In the genomic region with DNA sequence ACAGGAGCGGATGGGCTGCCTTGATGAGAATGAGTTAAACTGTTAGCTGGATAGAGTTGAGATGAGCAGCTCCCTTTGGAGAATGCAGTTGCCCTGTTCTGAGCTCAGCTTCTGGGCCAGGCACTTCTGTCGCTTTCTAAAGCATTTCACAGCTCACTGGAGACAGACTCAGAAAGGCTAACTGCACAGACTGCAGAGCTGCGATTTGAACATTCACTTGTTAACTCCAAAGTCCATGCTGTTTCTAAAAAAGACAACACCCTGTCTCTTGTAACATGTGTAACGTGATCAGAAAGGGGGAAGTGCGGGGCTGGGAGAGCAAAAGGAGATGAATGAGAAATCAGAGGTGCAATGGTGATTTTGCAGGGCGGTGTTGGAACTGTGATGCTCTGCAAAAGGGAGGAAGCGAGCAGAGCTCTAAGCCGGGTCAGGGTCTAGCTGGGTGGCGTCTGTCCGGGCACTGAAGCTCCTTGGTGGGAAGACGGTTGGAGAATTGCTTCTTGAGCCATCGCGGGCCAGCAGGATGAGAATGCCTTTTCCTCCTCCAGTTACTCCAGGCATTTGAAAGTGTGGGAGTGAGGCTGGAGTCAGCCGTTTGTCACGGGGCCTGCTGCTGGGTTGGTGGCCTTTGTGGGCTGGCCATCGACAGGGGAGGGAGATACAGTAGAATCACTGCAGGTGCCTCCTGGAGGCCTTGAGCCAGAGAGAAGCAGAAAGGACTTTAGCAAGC, we compare ENCODE assay signal across 12 cellular contexts. TPM values are rescaled to one million over a fixed set of nuclear protein-coding genes. Genes with fewer than 3 reads are reported as not detected.
A peak's percentile ranks its signal among the peaks of the same experiment; 100 is the strongest.
DNase-seq lines count a peak whose midpoint lies in the region; ATAC-seq lines count a peak whose summit lies in the region.
"Had no signal": no experiment of that assay in that cellular context is flagged by ENCODE, and none has a peak within 500 bp of the region (broad histone marks: within the 10 kb centered on the region; RNA-seq: fewer than 3 reads in every experiment).

No MANE protein-coding gene starts in this region.

- H3K4me3 ChIP-seq in mucosa of rectum (ENCODE audit: low read length in 2 of 2): peak overlapping the region; percentile 53 to 56
- H3K4me3 ChIP-seq: ascending aorta had no signal

- peaks cover 49% of the 10 kb centered on the region for H3K4me1 Mint-ChIP-seq in activated naive CD8-positive, alpha-beta T cell treated with anti-CD3 and anti-CD28 coated beads, Interleukin-2, amount 10 ng/mL, durations not matched to agents 7 days and 5 days
- peaks cover 58% of the 10 kb centered on the region for H3K4me1 Mint-ChIP-seq in activated naive CD8-positive, alpha-beta T cell treated with anti-CD3 and anti-CD28 coated beads for 36 hours

- H3K36me3 Mint-ChIP-seq in activated naive CD8-positive, alpha-beta T cell treated with anti-CD3 and anti-CD28 coated beads, Interleukin-2, amount 10 ng/mL, durations not matched to agents 7 days and 5 days: peaks cover 42% of the 10 kb centered on the region
- peaks cover 42% of the 10 kb centered on the region for H3K36me3 Mint-ChIP-seq in activated naive CD8-positive, alpha-beta T cell treated with anti-CD3 and anti-CD28 coated beads for 36 hours

- peak overlapping the region; percentile 6 for H3K27ac Mint-ChIP-seq in activated naive CD8-positive, alpha-beta T cell treated with anti-CD3 and anti-CD28 coated beads, Interleukin-2, amount 10 ng/mL, durations not matched to agents 7 days and 5 days
- no peak overlapping the region for H3K27ac Mint-ChIP-seq in activated naive CD8-positive, alpha-beta T cell treated with anti-CD3 and anti-CD28 coated beads for 36 hours

- DNase-seq in activated naive CD8-positive, alpha-beta T cell treated with anti-CD3 and anti-CD28 coated beads, Interleukin-2, amount 10 ng/mL, durations not matched to agents 7 days and 5 days: no peak
- no peak for DNase-seq in activated naive CD8-positive, alpha-beta T cell treated with anti-CD3 and anti-CD28 coated beads for 36 hours
- DNase-seq in cerebellum (ENCODE audit: low spot score): peak; percentile 45
- DNase-seq in stimulated activated CD4-positive, alpha-beta T cell treated with anti-CD3 and anti-CD28 coated beads, Interleukin-2, amount 100 ng/mL, for 24 hours: no peak
- DNase-seq in NCI-H510A (lab: John Stamatoyannopoulos, UW): no peak
- DNase-seq in NCI-H1417 treated with DMSO at 0.1 percent for 48 hours (lab: John Stamatoyannopoulos, UW): no peak
- DNase-seq: EL, NCI-H1105 treated with DMSO at 0.1 percent for 48 hours had no signal

- no peaks in the 10 kb centered on the region for H3K27me3 ChIP-seq in mucosa of rectum (ENCODE audit: control insufficient read depth in 2 of 2, insufficient read depth in 2 of 2, low read length in 2 of 2)
- H3K27me3 ChIP-seq: ascending aorta had no signal

- peaks cover 46 to 52% of the 10 kb centered on the region in 2 donors for H3K4me1 ChIP-seq in mucosa of rectum (ENCODE audit: control insufficient read depth in 2 of 2, insufficient read depth in 2 of 2, low read length in 2 of 2)

- peaks cover 2% of the 10 kb centered on the region for H3K9me3 Mint-ChIP-seq in activated naive CD8-positive, alpha-beta T cell treated with anti-CD3 and anti-CD28 coated beads, Interleukin-2, amount 10 ng/mL, durations not matched to agents 7 days and 5 days
- H3K9me3 Mint-ChIP-seq in activated naive CD8-positive, alpha-beta T cell treated with anti-CD3 and anti-CD28 coated beads for 36 hours: no peaks in the 10 kb centered on the region

- H3K9ac ChIP-seq in mucosa of rectum (ENCODE audit: low read depth in 1 of 2, low read length in 2 of 2): peak overlapping the region; percentile 54 to 63

- no peak overlapping the region for H3K4me3 Mint-ChIP-seq in activated naive CD8-positive, alpha-beta T cell treated with anti-CD3 and anti-CD28 coated beads, Interleukin-2, amount 10 ng/mL, durations not matched to agents 7 days and 5 days
- no peak overlapping the region for H3K4me3 Mint-ChIP-seq in activated naive CD8-positive, alpha-beta T cell treated with anti-CD3 and anti-CD28 coated beads for 36 hours

- H3K36me3 ChIP-seq in mucosa of rectum (ENCODE audit: control insufficient read depth in 2 of 2, insufficient read depth in 2 of 2, low read length in 2 of 2): peaks cover 6 to 14% of the 10 kb centered on the region in 2 donors

- POLR2A ChIA-PET in activated naive CD8-positive, alpha-beta T cell treated with anti-CD3 and anti-CD28 coated beads, Interleukin-2, amount 10 ng/mL, durations not matched to agents 7 days and 5 days (lab: Charles Lee): interaction anchor here (1.4 kb wide), 1 partner anchor 12 kb away, joined by 5 read pairs; no protein-coding TSS in a partner anchor

- H3K27ac ChIP-seq in mucosa of rectum (ENCODE audit: low read depth in 2 of 2, low read length in 2 of 2): peak overlapping the region; percentile 88 to 91
- H3K27ac ChIP-seq: ascending aorta, epithelial cell of prostate had no signal

- ATAC-seq in activated naive CD8-positive, alpha-beta T cell treated with anti-CD3 and anti-CD28 coated beads, Interleukin-2, amount 10 ng/mL, durations not matched to agents 7 days and 5 days (ENCODE audit: low read depth): no peak
- no peak for ATAC-seq in GM18909 (IDR thresholded peaks at IDR 0.05; ENCODE audit: poor library complexity, unreplicated experiment)

- no peaks in the 10 kb centered on the region for H3K27me3 Mint-ChIP-seq in activated naive CD8-positive, alpha-beta T cell treated with anti-CD3 and anti-CD28 coated beads, Interleukin-2, amount 10 ng/mL, durations not matched to agents 7 days and 5 days
- H3K27me3 Mint-ChIP-seq in activated naive CD8-positive, alpha-beta T cell treated with anti-CD3 and anti-CD28 coated beads for 36 hours: no peaks in the 10 kb centered on the region

- H3K9me3 ChIP-seq in mucosa of rectum (ENCODE audit: control insufficient read depth in 2 of 2, low read length in 2 of 2): no peaks in the 10 kb centered on the region
- H3K9me3 ChIP-seq: ascending aorta had no signal

RNA-seq across cellular contexts. Expression of gene TBC1D14, which starts 20.3 kb away (rescaled TPM):
- 10 to 100 TPM; 44.5 to 52.3 TPM for total RNA-seq in activated naive CD8-positive, alpha-beta T cell treated with anti-CD3 and anti-CD28 coated beads, Interleukin-2, amount 10 ng/mL, durations not matched to agents 7 days and 5 days
- total RNA-seq in activated naive CD8-positive, alpha-beta T cell treated with anti-CD3 and anti-CD28 coated beads for 36 hours: 10 to 100 TPM; 38.4 to 39.3 TPM
- total RNA-seq in cerebellum: 94.1 TPM
